8 cellular contexts compared by ENCODE assay signal in genomic region chr1:226723640-226724532, GRCh38. TPM values are rescaled to one million over a fixed set of nuclear protein-coding genes. Genes with fewer than 3 reads are reported as not detected.
DNase-seq lines count a peak whose midpoint lies in the region; ATAC-seq, FAIRE-seq and TF ChIP-seq lines count a peak whose summit lies in the region.

No MANE protein-coding gene starts in this region.

- peak overlapping the region; percentile 85 for H3K27ac ChIP-seq in CD4-positive, alpha-beta memory T cell (ENCODE audit: low read depth, low read length)
- peak overlapping the region in 1 of 2 donors; percentile 31 for H3K27ac ChIP-seq in ovary

- no peak for TF ChIP-seq POLR2A in ovary (IDR thresholded peaks at IDR 0.05)
- no peak for TF ChIP-seq POLR2A in GM18505 (IDR thresholded peaks at IDR 0.05; ENCODE audit: borderline replicate concordance, extremely low read depth, insufficient read depth, insufficient read length)

- peaks cover 97% of the 10 kb centered on the region for H3K4me1 ChIP-seq in CD4-positive, alpha-beta memory T cell (ENCODE audit: insufficient read depth, low read length)
- peaks cover 14% of the 10 kb centered on the region for H3K4me1 ChIP-seq in ovary (ENCODE audit: insufficient read depth)

- H3K27me3 Mint-ChIP-seq in CD4-positive, alpha-beta memory T cell, result no peaks in the 10 kb centered on the region

- FAIRE-seq in endometrium (lab: Jason Lieb, UNC), result peak; percentile 77

- peaks cover 32% of the 10 kb centered on the region for H3K36me3 ChIP-seq in CD4-positive, alpha-beta memory T cell (ENCODE audit: insufficient read depth, low read length)
- no peaks in the 10 kb centered on the region for H3K36me3 ChIP-seq in ovary

- DNase-seq in CD4-positive, alpha-beta memory T cell, result no peak
- DNase-seq in OCI-M1 (lab: John Stamatoyannopoulos, UW) (peak; percentile 37), ovary (peak; percentile 53 to 74 (median 66)), posterior vena cava (ENCODE audit: low spot score) (no peak)

- POLR2A ChIA-PET in CD4-positive, alpha-beta memory T cell (lab: Charles Lee; ENCODE audit: partially characterized antibody), result interaction anchor here (0.9 to 2.6 kb wide), 5 partner anchors 32 to 87 kb away, joined by 3 to 9 read pairs (median 3); no protein-coding TSS in a partner anchor

- no peak for TF ChIP-seq CTCF in ovary (IDR thresholded peaks at IDR 0.05)

- 36 to 39% (median 36%) methylated on average over 13 of the region's 13 CpGs for WGBS in ovary, 3 donors

- peak overlapping the region; percentile 89 to 100 (median 95) for H3K27ac Mint-ChIP-seq in CD4-positive, alpha-beta memory T cell

- H3K9me3 ChIP-seq in CD4-positive, alpha-beta memory T cell (ENCODE audit: control insufficient read depth in 1 of 2, low read length in 2 of 2), result no peaks in the 10 kb centered on the region
- H3K9me3 ChIP-seq in ovary, result no peaks in the 10 kb centered on the region

- no peak for TF ChIP-seq EP300 in ovary (IDR thresholded peaks at IDR 0.05)

- H3K4me3 ChIP-seq in CD4-positive, alpha-beta memory T cell (ENCODE audit: low read length in 2 of 2), result peak overlapping the region in 1 of 2 donors; percentile 10
- no peak overlapping the region for H3K4me3 ChIP-seq in ovary

- ATAC-seq in HG03571 (IDR thresholded peaks at IDR 0.05; ENCODE audit: unreplicated experiment) (peak; percentile 11), GM18505 (IDR thresholded peaks at IDR 0.05; ENCODE audit: unreplicated experiment) (no peak), GM19455 (IDR thresholded peaks at IDR 0.05; ENCODE audit: unreplicated experiment) (no peak)

- peaks cover 42 to 84% of the 10 kb centered on the region in 2 donors for H3K36me3 Mint-ChIP-seq in CD4-positive, alpha-beta memory T cell

- H3K9me3 Mint-ChIP-seq in CD4-positive, alpha-beta memory T cell, result peaks cover 0 to 7% (median 0%) of the 10 kb centered on the region in 8 donors

- peak overlapping the region; percentile 69 to 98 (median 90) for H3K4me3 Mint-ChIP-seq in CD4-positive, alpha-beta memory T cell

- no peaks in the 10 kb centered on the region for H3K27me3 ChIP-seq in CD4-positive, alpha-beta memory T cell (ENCODE audit: insufficient read depth, low read length)
- no peaks in the 10 kb centered on the region for H3K27me3 ChIP-seq in ovary

- CTCF ChIA-PET in CD4-positive, alpha-beta memory T cell (lab: Charles Lee; ENCODE audit: partially characterized antibody), result interaction anchor here (1.1 to 1.8 kb wide), 5 partner anchors 9 to 93 kb away, joined by 3 to 6 read pairs (median 4); no protein-coding TSS in a partner anchor

- intact Hi-C loops in CD4-positive, alpha-beta memory T cell (cut with micrococcal nuclease), result no loop called here
- intact Hi-C loops in ovary (cut with DNase I) (no loop called here), posterior vena cava (cut with DNase I) (loop anchor here in 1 of 2 donors (5.0 kb wide), 1 partner anchor 1618 kb away; no protein-coding TSS in a partner anchor)

- peaks cover 72 to 99% (median 86%) of the 10 kb centered on the region in 4 donors for H3K4me1 Mint-ChIP-seq in CD4-positive, alpha-beta memory T cell

RNA-seq across cellular contexts. Expression of gene ITPKB, which starts 15.2 kb away (rescaled TPM):
- total RNA-seq in CD4-positive, alpha-beta memory T cell, result 100 to 1,000 TPM; 156 to 159 TPM
- 10 to 100 TPM; 52.2 to 52.3 TPM for polyA plus RNA-seq in CD4-positive, alpha-beta memory T cell
- 10 to 100 TPM; 13.6 to 43.2 (median 20.5) TPM for total RNA-seq in ovary
- polyA plus RNA-seq in ovary, result 10 to 100 TPM; 11.3 to 19.5 TPM
- total RNA-seq in posterior vena cava, result 10 to 100 TPM; 22.4 to 24.4 TPM

Comparison
In these comparisons a context has a peak if more than half of its experiments do, and no peak if none do; other contexts are left out.
1. DNase-seq: peak in OCI-M1 (single experiment) and ovary (5 of 5); none in CD4-positive, alpha-beta memory T cell (0 of 5) and posterior vena cava (single experiment).